In the genomic region with DNA sequence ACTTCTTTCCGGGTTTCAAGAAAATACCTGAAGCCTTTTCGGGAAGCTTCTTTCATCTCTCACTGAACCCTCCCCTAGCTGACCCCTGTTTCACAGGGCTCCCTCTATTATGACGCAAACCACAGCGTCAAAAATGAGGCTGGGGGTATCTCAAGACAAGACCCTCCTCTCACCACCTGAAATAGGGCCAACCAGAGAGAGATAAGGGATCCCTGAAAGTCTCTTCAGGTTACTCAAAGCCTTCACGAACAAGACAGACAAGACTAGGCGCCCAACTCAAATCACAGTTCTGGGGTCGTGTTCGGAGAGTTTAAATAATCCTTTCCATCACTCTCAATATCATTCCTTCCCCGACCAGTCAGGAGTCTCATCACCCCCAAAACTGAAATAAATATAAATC, we compare ENCODE assay signal across 8 cellular contexts. TPM values are rescaled to one million over a fixed set of nuclear protein-coding genes. Genes with fewer than 3 reads are reported as not detected.
DNase-seq lines count a peak whose midpoint lies in the region; ATAC-seq, FAIRE-seq and TF ChIP-seq lines count a peak whose summit lies in the region.

No MANE protein-coding gene starts in this region.

- H3K4me3 ChIP-seq in AG10803 (ENCODE audit: low read length) (peak overlapping the region; percentile 73), choroid plexus epithelial cell (ENCODE audit: low read depth, low read length) (peak overlapping the region; percentile 71)
- H3K4me3 ChIP-seq in naive thymus-derived CD4-positive, alpha-beta T cell (ENCODE audit: low read length): peak overlapping the region; percentile 70

- H3K9me3 Mint-ChIP-seq in naive thymus-derived CD4-positive, alpha-beta T cell: no peaks in the 10 kb centered on the region

- H3K36me3 Mint-ChIP-seq in naive thymus-derived CD4-positive, alpha-beta T cell: peaks cover 0 to 10% (median 0%) of the 10 kb centered on the region in 5 donors

- POLR2A ChIA-PET in naive thymus-derived CD4-positive, alpha-beta T cell (lab: Charles Lee): interaction anchor here (1.1 to 4.2 kb wide), 9 partner anchors 140 to 1445 kb away, joined by 3 to 31 read pairs (median 8); a partner anchor contains a TSS

- peaks cover 9% of the 10 kb centered on the region in 2 donors for H3K4me1 ChIP-seq in naive thymus-derived CD4-positive, alpha-beta T cell (ENCODE audit: control insufficient read depth in 2 of 2, insufficient read depth in 2 of 2, low read length in 2 of 2)

- H3K27me3 ChIP-seq in naive thymus-derived CD4-positive, alpha-beta T cell (ENCODE audit: control insufficient read depth in 2 of 2, insufficient read depth in 2 of 2, low read length in 2 of 2): no peaks in the 10 kb centered on the region

- DNase-seq in AG10803 (ENCODE audit: low read depth) (no peak), KBM-7 (peak; percentile 22), choroid plexus epithelial cell (ENCODE audit: low read depth) (no peak), NOMO-1 (lab: John Stamatoyannopoulos, UW; ENCODE audit: unreplicated experiment in 2 of 2) (no peak), HTR-8/SVneo (ENCODE audit: insufficient read length, low spot score) (no peak)
- peak in 4 of 9 donors; percentile 2 to 13 (median 8) for DNase-seq in naive thymus-derived CD4-positive, alpha-beta T cell

- H3K9me3 ChIP-seq in naive thymus-derived CD4-positive, alpha-beta T cell (ENCODE audit: control insufficient read depth in 2 of 3, low read length in 3 of 3): no peaks in the 10 kb centered on the region

- H3K4me3 Mint-ChIP-seq in naive thymus-derived CD4-positive, alpha-beta T cell: peak overlapping the region; percentile 84 to 96 (median 94)

- TF ChIP-seq CTCF in AG10803 (conservative IDR thresholded peaks at IDR 0.05; ENCODE audit: low read length) (no peak; the same call in 1 of the 2 replicates), choroid plexus epithelial cell (conservative IDR thresholded peaks at IDR 0.05; ENCODE audit: low read depth, low read length) (no peak)

- no peak for ATAC-seq in naive thymus-derived CD4-positive, alpha-beta T cell
- ATAC-seq in HG03196 (IDR thresholded peaks at IDR 0.05; ENCODE audit: unreplicated experiment): no peak
- no peak for ATAC-seq in GM18858 (IDR thresholded peaks at IDR 0.05; ENCODE audit: unreplicated experiment)

- CTCF ChIA-PET in naive thymus-derived CD4-positive, alpha-beta T cell (lab: Charles Lee): interaction anchor here (0.6 to 1.2 kb wide), 3 partner anchors 41 to 672 kb away, joined by 3 to 4 read pairs (median 3); a partner anchor contains a TSS

- intact Hi-C loops in naive thymus-derived CD4-positive, alpha-beta T cell (cut with micrococcal nuclease): loop anchor here (2.0 to 10.0 kb wide), 9 partner anchors 328 to 1674 kb away; a partner anchor contains a TSS

- no peaks in the 10 kb centered on the region for H3K27me3 Mint-ChIP-seq in naive thymus-derived CD4-positive, alpha-beta T cell

- peak overlapping the region; percentile 95 for H3K27ac ChIP-seq in naive thymus-derived CD4-positive, alpha-beta T cell (ENCODE audit: low read depth, low read length)

- H3K4me1 Mint-ChIP-seq in naive thymus-derived CD4-positive, alpha-beta T cell: peaks cover 8 to 33% (median 17%) of the 10 kb centered on the region in 7 donors

- in situ Hi-C loops in KBM-7 (cut with MboI; ENCODE audit: low pct_unique_long_range_greater_than_20kb, low sequenced_read_pairs): no loop called here

- peak overlapping the region; percentile 91 to 99 (median 97) for H3K27ac Mint-ChIP-seq in naive thymus-derived CD4-positive, alpha-beta T cell

- H3K36me3 ChIP-seq in naive thymus-derived CD4-positive, alpha-beta T cell (ENCODE audit: control insufficient read depth in 2 of 3, insufficient read depth in 3 of 3, low read length in 3 of 3): no peaks in the 10 kb centered on the region

- FAIRE-seq in HTR-8/SVneo (lab: Jason Lieb, UNC): no peak

RNA-seq across cellular contexts. Expression of a gene that starts 1.2 kb away (rescaled TPM):
- 10 to 100 TPM; 48.5 to 80.2 (median 54.5) TPM for total RNA-seq in naive thymus-derived CD4-positive, alpha-beta T cell
- polyA plus RNA-seq in naive thymus-derived CD4-positive, alpha-beta T cell: 10 to 100 TPM; 11.7 to 20.5 TPM
